Comparison of ENCODE assay signal across 8 cellular contexts in the genomic region with DNA sequence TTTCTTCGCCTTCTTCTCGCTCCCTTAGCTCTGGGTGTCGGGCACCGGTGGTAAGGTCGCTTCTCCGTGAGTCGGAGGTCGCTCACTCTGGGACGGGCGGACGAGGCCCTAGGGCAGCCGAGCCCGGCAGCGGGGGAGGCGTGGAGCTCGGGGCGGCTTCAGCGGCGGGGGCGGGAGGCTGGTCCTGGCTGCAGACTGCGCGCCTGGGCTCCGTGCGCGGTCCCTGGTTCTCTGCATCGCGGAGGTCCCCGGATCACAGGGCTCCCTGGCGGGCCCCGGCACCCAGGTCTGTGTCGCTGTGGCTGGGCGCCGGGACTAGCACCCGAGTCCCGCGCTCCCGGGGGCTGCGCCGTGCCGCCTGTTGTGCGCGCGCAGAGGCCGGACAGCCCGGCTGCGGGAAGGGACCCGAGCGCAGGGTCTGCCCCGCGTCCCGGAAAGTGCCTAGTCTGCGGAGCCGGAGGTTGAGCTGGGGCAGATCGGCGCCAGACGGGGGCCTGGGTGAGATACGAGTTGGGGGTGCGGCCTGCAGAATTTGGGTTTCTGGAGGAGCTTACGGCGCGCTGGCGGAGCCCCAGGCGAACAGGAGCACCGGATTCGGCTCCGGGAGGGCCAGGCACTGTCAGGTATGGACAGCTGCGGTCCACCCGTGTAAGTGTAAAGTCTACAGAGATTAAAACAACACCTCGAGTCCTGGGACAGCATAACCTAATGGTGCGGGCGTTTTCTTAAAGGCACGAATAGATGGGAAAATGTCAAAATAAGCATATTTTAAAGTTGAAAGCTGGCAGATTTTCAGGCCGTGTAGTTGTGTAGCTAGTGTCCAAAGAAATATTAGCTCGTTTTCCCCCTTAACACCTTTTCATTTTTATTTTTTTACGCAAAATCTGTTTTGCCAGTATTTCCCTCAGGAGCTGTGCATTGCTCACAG. TPM values are rescaled to one million over a fixed set of nuclear protein-coding genes. Genes with fewer than 3 reads are reported as not detected.
A peak's percentile ranks its signal among the peaks of the same experiment; 100 is the strongest.
DNase-seq lines count a peak whose midpoint lies in the region; ATAC-seq, FAIRE-seq and TF ChIP-seq lines count a peak whose summit lies in the region.

No MANE protein-coding gene starts in this region.

- H3K4me2 ChIP-seq in PC-9, result peak overlapping the region; percentile 93

- BruUV-seq in PC-9 (replicated peaks; lab: Mats Ljungman, UMichigan), result no TSS peak

- H3K4me1 ChIP-seq in PC-9 (replicated peaks; ENCODE audit: insufficient read depth) (peaks cover 51% of the 10 kb centered on the region), kidney (ENCODE audit: control insufficient read depth in 1 of 2, insufficient read depth in 1 of 2, low read depth in 1 of 2, low read length in 2 of 2) (no peaks in the 10 kb centered on the region)

- DNase-seq in activated CD8-positive, alpha-beta memory T cell treated with anti-CD3 and anti-CD28 coated beads, Interleukin-2, amount 50 U/mL, for 1 hour (ENCODE audit: extremely low read depth), result peak; percentile 4
- DNase-seq in activated CD8-positive, alpha-beta memory T cell treated with anti-CD3 and anti-CD28 coated beads for 24 hours, result no peak
- DNase-seq in PC-9, result no peak
- DNase-seq in brain microvascular endothelial cell, result no peak
- peak; percentile 86 for DNase-seq in kidney
- DNase-seq in stimulated activated CD4-positive, alpha-beta T cell treated with anti-CD3 and anti-CD28 coated beads, Interleukin-4, amount 100 ng/mL, for 24 hours, result peak; percentile 28
- no peak for DNase-seq in DMS114 treated with DMSO at 0.1 percent for 48 hours (lab: John Stamatoyannopoulos, UW; ENCODE audit: unreplicated experiment)

- peak; percentile 35 for ATAC-seq in HG02938 (IDR thresholded peaks at IDR 0.05; ENCODE audit: unreplicated experiment)

- H3K9me2 ChIP-seq in PC-9 (ENCODE audit: insufficient read depth), result no peaks in the 10 kb centered on the region

- H3K79me2 ChIP-seq in PC-9 (ENCODE audit: low read depth), result peaks cover 91% of the 10 kb centered on the region

- TF ChIP-seq CTCF in PC-9 (conservative IDR thresholded peaks at IDR 0.05), result peak; percentile 35; the same call in 1 of the 2 replicates
- TF ChIP-seq CTCF in brain microvascular endothelial cell (IDR thresholded peaks at IDR 0.05; ENCODE audit: low read depth, low read length, missing control alignments), result no peak
- no peak for TF ChIP-seq CTCF in kidney (IDR thresholded peaks at IDR 0.05; ENCODE audit: borderline replicate concordance, extremely low read depth, insufficient read depth)

- intact Hi-C loops in PC-9 (cut with micrococcal nuclease; ENCODE audit: unreplicated experiment), result loop anchor here (1.0 to 5.0 kb wide), 5 partner anchors 98 to 369 kb away; no protein-coding TSS in a partner anchor
- intact Hi-C loops in kidney (cut with DNase I), result no loop called here

- peak overlapping the region; percentile 94 for H2AFZ ChIP-seq in PC-9

- H3K9me3 ChIP-seq in PC-9 (ENCODE audit: insufficient read depth, low read depth), result no peaks in the 10 kb centered on the region
- no peaks in the 10 kb centered on the region for H3K9me3 ChIP-seq in kidney (ENCODE audit: control insufficient read depth in 1 of 2, low read length in 2 of 2)

- in situ Hi-C loops in brain microvascular endothelial cell (cut with HindIII; ENCODE audit: low pct_ligation_motif_present, low sequenced_read_pairs), result no loop called here

- CTCF ChIA-PET in PC-9 (lab: Charles Lee), result interaction anchor here (0.6 to 3.1 kb wide), 6 partner anchors 14 to 615 kb away, joined by 3 to 27 read pairs (median 8); no protein-coding TSS in a partner anchor

- H3K36me3 ChIP-seq in PC-9 (ENCODE audit: low read depth) (0 out of 2 replicates have a peak, but pooled peaks cover 9% of the 10 kb centered on the region), brain microvascular endothelial cell (replicated peaks) (peaks cover 15% of the 10 kb centered on the region), kidney (ENCODE audit: control insufficient read depth in 1 of 2, insufficient read depth in 2 of 2, low read length in 2 of 2) (no peaks in the 10 kb centered on the region)

- FAIRE-seq in kidney (lab: Jason Lieb, UNC), result no peak

- POLR2A ChIA-PET in PC-9 (lab: Charles Lee; ENCODE audit: unreplicated experiment), result interaction anchor here (0.6 to 1.6 kb wide), 7 partner anchors 14 to 1507 kb away, joined by 3 to 33 read pairs (median 5); no protein-coding TSS in a partner anchor

- H3F3A ChIP-seq in PC-9 (ENCODE audit: insufficient read depth, low read depth), result peaks cover 23% of the 10 kb centered on the region; the same call in 1 of the 2 replicates

- H3K27ac ChIP-seq in PC-9, result peak overlapping the region; percentile 86
- H3K27ac ChIP-seq in brain microvascular endothelial cell, result peak overlapping the region; percentile 99
- H3K27ac ChIP-seq in kidney (ENCODE audit: low read depth in 2 of 2, low read length in 2 of 2), result peak overlapping the region; percentile 84 to 92

- peak overlapping the region; percentile 43 to 52 for H3K9ac ChIP-seq in kidney (ENCODE audit: low read length in 2 of 2)

- H3K27me3 ChIP-seq in PC-9 (ENCODE audit: insufficient read depth, low read depth) (no peaks in the 10 kb centered on the region), brain microvascular endothelial cell (replicated peaks) (no peaks in the 10 kb centered on the region)

- peak overlapping the region; percentile 97 for H3K4me3 ChIP-seq in PC-9
- H3K4me3 ChIP-seq in brain microvascular endothelial cell (ENCODE audit: low read depth, low read length), result peak overlapping the region; percentile 95
- H3K4me3 ChIP-seq in kidney (ENCODE audit: low read length in 2 of 2), result peak overlapping the region; percentile 65 to 80

- H4K20me1 ChIP-seq in PC-9 (ENCODE audit: insufficient read depth), result 0 out of 2 replicates have a peak, but pooled peaks cover 5% of the 10 kb centered on the region

RNA-seq across cellular contexts. Expression of a gene that starts 0.7 kb away (rescaled TPM):
- 42.9 and 47.9 TPM in 2 replicates for total RNA-seq in PC-9 (2021)
- total RNA-seq in kidney, result 16.5 TPM
- polyA plus RNA-seq in kidney (ENCODE audit: insufficient read depth, low read depth, low replicate concordance), result 2.4 TPM

Comparison
In these comparisons a context has a peak if more than half of its experiments do, and no peak if none do; other contexts are left out.
1. DNase-seq: peak in activated CD8-positive, alpha-beta memory T cell treated with anti-CD3 and anti-CD28 coated beads, Interleukin-2, amount 50 U/mL, for 1 hour (single experiment), kidney (single experiment) and stimulated activated CD4-positive, alpha-beta T cell treated with anti-CD3 and anti-CD28 coated beads, Interleukin-4, amount 100 ng/mL, for 24 hours (single experiment); none in activated CD8-positive, alpha-beta memory T cell treated with anti-CD3 and anti-CD28 coated beads for 24 hours (single experiment), PC-9 (0 of 2), brain microvascular endothelial cell (single experiment) and DMS114 treated with DMSO at 0.1 percent for 48 hours (single experiment).
2. Peak in every context shown above with its lines, with median percentiles within 50 percentile points of each other: H3K27ac ChIP-seq and H3K4me3 ChIP-seq.